1 cellular context compared by ENCODE assay signal in genomic region chr9:101372327-101373118, GRCh38.
A peak's percentile ranks its signal among the peaks of the same experiment; 100 is the strongest.
TF ChIP-seq lines count a peak whose summit lies in the region.

No MANE protein-coding gene starts in this region.

TF ChIP-seq in K562, 482 proteins besides CTCF, POLR2A, EP300 and RAD21 (continued from another document and continues in another):
- TF ChIP-seq SRSF7 (optimal IDR thresholded peaks at IDR 0.05; ENCODE audit: low read depth, low read length) (no peak), ZNF311 (CRISPR knock-in tag; IDR thresholded peaks at IDR 0.05) (no peak), BCLAF1 (IDR thresholded peaks at IDR 0.05; ENCODE audit: borderline replicate concordance in 1 of 2, control insufficient read depth in 1 of 2, low read depth in 2 of 2, low read length in 1 of 2) (no peak), USF2 (CRISPR knock-in tag; IDR thresholded peaks at IDR 0.05) (no peak), ZBTB2 (IDR thresholded peaks at IDR 0.05) (0 out of 2 replicates have a peak, but pooled peaks have one; percentile 18), SMARCE1 (IDR thresholded peaks at IDR 0.05) (no peak), PREB (CRISPR knock-in tag; IDR thresholded peaks at IDR 0.05) (no peak), ZZZ3 (IDR thresholded peaks at IDR 0.05) (no peak), KLF10 (CRISPR knock-in tag; IDR thresholded peaks at IDR 0.05) (no peak), MCM5 (IDR thresholded peaks at IDR 0.05; ENCODE audit: low read depth) (no peak), STAT6 (CRISPR knock-in tag; IDR thresholded peaks at IDR 0.05) (no peak), ZNF212 (CRISPR knock-in tag; IDR thresholded peaks at IDR 0.05) (no peak), ZNF436 (CRISPR knock-in tag; IDR thresholded peaks at IDR 0.05) (no peak), HDAC1 (IDR thresholded peaks at IDR 0.05) (0 out of 4 replicates have a peak, but pooled peaks of 1 of the 2 experiments have one; percentile 27), NR1H2 (CRISPR knock-in tag; IDR thresholded peaks at IDR 0.05) (no peak), CBFA2T3 (IDR thresholded peaks at IDR 0.05) (peak; percentile 68), ZFP30 (CRISPR knock-in tag; IDR thresholded peaks at IDR 0.05; ENCODE audit: borderline replicate concordance) (no peak), NFIC (IDR thresholded peaks at IDR 0.05) (no peak), ZNF830 (CRISPR knock-in tag; IDR thresholded peaks at IDR 0.05) (no peak), CBFA2T2 (conservative IDR thresholded peaks at IDR 0.05) (peak; percentile 44; the same call in 1 of the 2 replicates), FOXP1 (CRISPR knock-in tag; IDR thresholded peaks at IDR 0.05) (no peak), ZNF699 (CRISPR knock-in tag; IDR thresholded peaks at IDR 0.05; ENCODE audit: insufficient replicate concordance) (no peak), ZNF592 (IDR thresholded peaks at IDR 0.05) (no peak), MTA1 (IDR thresholded peaks at IDR 0.05; ENCODE audit: borderline replicate concordance) (no peak), GABPA (tag; conservative IDR thresholded peaks at IDR 0.05; ENCODE audit: low read depth) (no peak), ARID2 (IDR thresholded peaks at IDR 0.05) (no peak), KHSRP (IDR thresholded peaks at IDR 0.05) (no peak), ZNF408 (CRISPR knock-in tag; IDR thresholded peaks at IDR 0.05; ENCODE audit: low read depth) (no peak), MECOM (CRISPR knock-in tag; IDR thresholded peaks at IDR 0.05) (no peak), ZNF23 (CRISPR knock-in tag; IDR thresholded peaks at IDR 0.05) (no peak), STAT5A (IDR thresholded peaks at IDR 0.05; ENCODE audit: borderline replicate concordance, low read length) (peak; percentile 57), FOXK2 (conservative IDR thresholded peaks at IDR 0.05 in 1 of 2, IDR thresholded peaks at IDR 0.05 in 1 of 2; ENCODE audit: low read depth in 2 of 2) (no peak), NR2C2 (CRISPR knock-in tag; IDR thresholded peaks at IDR 0.05) (no peak), NR2C2 (tag; IDR thresholded peaks at IDR 0.05) (no peak), ZNF57 (CRISPR knock-in tag; IDR thresholded peaks at IDR 0.05) (no peak), TAL1 (IDR thresholded peaks at IDR 0.05) (peak; percentile 31; the same call in 1 of the 2 replicates), ZNF511 (CRISPR knock-in tag; IDR thresholded peaks at IDR 0.05) (no peak), KDM2B (CRISPR knock-in tag; IDR thresholded peaks at IDR 0.05) (no peak), NELFE (IDR thresholded peaks at IDR 0.05; ENCODE audit: insufficient read depth, insufficient read length) (no peak), RBFOX2 (IDR thresholded peaks at IDR 0.05; ENCODE audit: low read depth, low read length) (no peak)
- TF ChIP-seq, protein P1, sequence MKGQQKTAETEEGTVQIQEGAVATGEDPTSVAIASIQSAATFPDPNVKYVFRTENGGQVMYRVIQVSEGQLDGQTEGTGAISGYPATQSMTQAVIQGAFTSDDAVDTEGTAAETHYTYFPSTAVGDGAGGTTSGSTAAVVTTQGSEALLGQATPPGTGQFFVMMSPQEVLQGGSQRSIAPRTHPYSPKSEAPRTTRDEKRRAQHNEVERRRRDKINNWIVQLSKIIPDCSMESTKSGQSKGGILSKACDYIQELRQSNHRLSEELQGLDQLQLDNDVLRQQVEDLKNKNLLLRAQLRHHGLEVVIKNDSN (CRISPR knock-in tag; IDR thresholded peaks at IDR 0.05), result no peak
- TF ChIP-seq, protein P2, sequence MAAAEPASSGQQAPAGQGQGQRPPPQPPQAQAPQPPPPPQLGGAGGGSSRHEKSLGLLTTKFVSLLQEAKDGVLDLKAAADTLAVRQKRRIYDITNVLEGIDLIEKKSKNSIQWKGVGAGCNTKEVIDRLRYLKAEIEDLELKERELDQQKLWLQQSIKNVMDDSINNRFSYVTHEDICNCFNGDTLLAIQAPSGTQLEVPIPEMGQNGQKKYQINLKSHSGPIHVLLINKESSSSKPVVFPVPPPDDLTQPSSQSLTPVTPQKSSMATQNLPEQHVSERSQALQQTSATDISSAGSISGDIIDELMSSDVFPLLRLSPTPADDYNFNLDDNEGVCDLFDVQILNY (CRISPR knock-in tag; IDR thresholded peaks at IDR 0.05), result no peak
- TF ChIP-seq, protein P3, sequence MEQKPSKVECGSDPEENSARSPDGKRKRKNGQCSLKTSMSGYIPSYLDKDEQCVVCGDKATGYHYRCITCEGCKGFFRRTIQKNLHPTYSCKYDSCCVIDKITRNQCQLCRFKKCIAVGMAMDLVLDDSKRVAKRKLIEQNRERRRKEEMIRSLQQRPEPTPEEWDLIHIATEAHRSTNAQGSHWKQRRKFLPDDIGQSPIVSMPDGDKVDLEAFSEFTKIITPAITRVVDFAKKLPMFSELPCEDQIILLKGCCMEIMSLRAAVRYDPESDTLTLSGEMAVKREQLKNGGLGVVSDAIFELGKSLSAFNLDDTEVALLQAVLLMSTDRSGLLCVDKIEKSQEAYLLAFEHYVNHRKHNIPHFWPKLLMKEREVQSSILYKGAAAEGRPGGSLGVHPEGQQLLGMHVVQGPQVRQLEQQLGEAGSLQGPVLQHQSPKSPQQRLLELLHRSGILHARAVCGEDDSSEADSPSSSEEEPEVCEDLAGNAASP (IDR thresholded peaks at IDR 0.05), result no peak
